In genomic region chr3:58690490-58690889, GRCh38 we compare ENCODE assay signal across 9 cellular contexts. TPM values are rescaled to one million over a fixed set of nuclear protein-coding genes. Genes with fewer than 3 reads are reported as not detected.
"Had no signal": no experiment of that assay in that cellular context is flagged by ENCODE, and none has a peak within 500 bp of the region (broad histone marks: within the 10 kb centered on the region; RNA-seq: fewer than 3 reads in every experiment).

No MANE protein-coding gene starts in this region.

- H3K9ac ChIP-seq: GM23248 had no signal

- FAIRE-seq: HTR-8/SVneo, K562 had no signal

- ATAC-seq: HCT116, K562 had no signal

- H2AFZ ChIP-seq: GM23248 had no signal

- H3K4me1 ChIP-seq: HAP-1 had no signal

- H3K4me3 ChIP-seq: GM23248, HAP-1, K562 had no signal

- DNase-seq: GM23248, GOT3, H7, HFFc6, IMR-90 had no signal

- H3K36me3 ChIP-seq: HAP-1 had no signal

- H3K27ac ChIP-seq: GM23248 had no signal

RNA-seq across cellular contexts. Expression of gene FAM3D, which starts 23.9 kb away (rescaled TPM):
- total RNA-seq: GM23248, H7, HFFc6, IMR-90, K562 had no signal
- polyA plus RNA-seq: GM23248, IMR-90, K562 had no signal
